ENCODE assay signal across 13 cellular contexts in genomic region chr7:74372511-74373111, GRCh38.
DNase-seq lines count a peak whose midpoint lies in the region; ATAC-seq and TF ChIP-seq lines count a peak whose summit lies in the region.
"Had no signal": no experiment of that assay in that cellular context is flagged by ENCODE, and none has a peak within 500 bp of the region (broad histone marks: within the 10 kb centered on the region; RNA-seq: fewer than 3 reads in every experiment).

No MANE protein-coding gene starts in this region.

- ATAC-seq in left lung (peak; percentile 53), HG03280 (IDR thresholded peaks at IDR 0.05; ENCODE audit: unreplicated experiment) (no peak)
- ATAC-seq: effector memory CD8-positive, alpha-beta T cell had no signal

- H3K4me1 ChIP-seq in esophagus squamous epithelium (peaks cover 0 to 23% (median 0%) of the 10 kb centered on the region in 3 donors), left lung (peaks cover 7 to 16% of the 10 kb centered on the region in 2 donors), stomach (peaks cover 15 to 35% (median 24%) of the 10 kb centered on the region in 4 donors)

- no peak for TF ChIP-seq POLR2A in esophagus squamous epithelium (IDR thresholded peaks at IDR 0.05)
- TF ChIP-seq POLR2A in stomach (IDR thresholded peaks at IDR 0.05), result no peak

- H3K9me3 ChIP-seq in esophagus squamous epithelium (no peaks in the 10 kb centered on the region), left lung (no peaks in the 10 kb centered on the region), stomach (no peaks in the 10 kb centered on the region)

- intact Hi-C loops in esophagus squamous epithelium (cut with DNase I) (no loop called here), left lung (cut with DNase I) (no loop called here), stomach (cut with DNase I; ENCODE audit: low total_unique reads) (no loop called here)

- H3K27ac ChIP-seq in esophagus squamous epithelium (peak overlapping the region in 3 of 4 donors; percentile 38 to 67 (median 55)), left lung (no peak overlapping the region), stomach (peak overlapping the region in 4 of 5 donors; percentile 65 to 81 (median 68))

- H3K36me3 ChIP-seq in esophagus squamous epithelium (peaks cover 0 to 20% (median 5%) of the 10 kb centered on the region in 3 donors), left lung (peaks cover 0 to 15% of the 10 kb centered on the region in 2 donors), stomach (peaks cover 8 to 30% (median 28%) of the 10 kb centered on the region in 4 donors)

- TF ChIP-seq CTCF in esophagus squamous epithelium (IDR thresholded peaks at IDR 0.05), result no peak
- no peak for TF ChIP-seq CTCF in left lung (IDR thresholded peaks at IDR 0.05)
- TF ChIP-seq CTCF in stomach (IDR thresholded peaks at IDR 0.05), result no peak

- DNase-seq in NCI-H2029 (lab: John Stamatoyannopoulos, UW) (peak; percentile 38), esophagus squamous epithelium (lab: John Stamatoyannopoulos, UW) (no peak), left lung (peak in 1 of 2 donors; percentile 83), stomach (no peak), NCI-H2081 treated with DMSO at 0.1 percent for 48 hours (lab: John Stamatoyannopoulos, UW) (no peak), HuH-7.5 (ENCODE audit: low spot score) (no peak), LoVo (ENCODE audit: low spot score) (no peak)
- DNase-seq: activated B cell treated with CpG ODN at 0.5 μM for 24 hours; DMS 273 treated with DMSO at 0.1 percent for 48 hours; effector memory CD8-positive, alpha-beta T cell; PC-3; stimulated activated CD4-positive, alpha-beta T cell treated with anti-CD3 and anti-CD28 coated beads, Interleukin-4, amount 100 ng/mL, for 1 hour had no signal

- TF ChIP-seq EP300 in stomach (IDR thresholded peaks at IDR 0.05), result no peak

- H3K4me3 ChIP-seq in esophagus squamous epithelium (peak overlapping the region in 2 of 4 donors; percentile 9 to 37), left lung (no peak overlapping the region), stomach (peak overlapping the region in 2 of 4 donors; percentile 4 to 26)

- WGBS in esophagus squamous epithelium, 2 donors, result 60 to 81% methylated on average over 17 to 24 of the region's 28 CpGs
- 41 to 73% (median 55%) methylated on average over 23 to 28 of the region's 28 CpGs for whole genome bisulfite sequencing in stomach, 5 donors

- H3K27me3 ChIP-seq in esophagus squamous epithelium (no peaks in the 10 kb centered on the region), left lung (no peaks in the 10 kb centered on the region), stomach (no peaks in the 10 kb centered on the region)

Comparison
In these comparisons a context has a peak if more than half of its experiments do, and no peak if none do; other contexts are left out.
1. H3K27ac ChIP-seq: peak in esophagus squamous epithelium (3 of 4) and stomach (4 of 5); none in left lung (0 of 2).